18 cellular contexts compared by ENCODE assay signal in genomic region chr3:174276826-174277225, GRCh38.
DNase-seq lines count a peak whose midpoint lies in the region; ATAC-seq and TF ChIP-seq lines count a peak whose summit lies in the region.
"Had no signal": no experiment of that assay in that cellular context is flagged by ENCODE, and none has a peak within 500 bp of the region (broad histone marks: within the 10 kb centered on the region; RNA-seq: fewer than 3 reads in every experiment).

No MANE protein-coding gene starts in this region.

- POLR2A ChIA-PET in Panc1 (lab: Charles Lee), result no interaction called here

- H3K4me3 ChIP-seq in Panc1 (ENCODE audit: low read depth in 2 of 2, low read length in 2 of 2), result no peak overlapping the region
- no peak overlapping the region for H3K4me3 ChIP-seq in tibial nerve
- H3K4me3 ChIP-seq: GM12878, GM23248 had no signal

- in situ Hi-C loops in Panc1 (cut with HindIII; ENCODE audit: low pct_unique_long_range_greater_than_20kb, low sequenced_read_pairs), result no loop called here

- no peak for TF ChIP-seq POLR2A in tibial nerve (IDR thresholded peaks at IDR 0.05)

- intact Hi-C loops in Panc1 (cut with micrococcal nuclease; ENCODE audit: unreplicated experiment), result no loop called here

- CTCF ChIA-PET in Panc1 (lab: Charles Lee), result no interaction called here

- H3K36me3 ChIP-seq in Panc1 (ENCODE audit: control insufficient read depth, insufficient read depth, low read length) (no peaks in the 10 kb centered on the region), tibial nerve (no peaks in the 10 kb centered on the region)

- H3K27ac ChIP-seq in Panc1 (ENCODE audit: low read length) (no peak overlapping the region), tibial nerve (no peak overlapping the region)
- H3K27ac ChIP-seq: GM23248 had no signal

- BruUV-seq in Panc1 (replicated peaks; lab: Mats Ljungman, UMichigan), result no TSS peak

- TF ChIP-seq CTCF in Panc1 (IDR thresholded peaks at IDR 0.05), result no peak
- TF ChIP-seq CTCF in tibial nerve (IDR thresholded peaks at IDR 0.05), result no peak

- peak; percentile 39 for DNase-seq in NCI-H146 (lab: John Stamatoyannopoulos, UW)
- DNase-seq in NCI-H146 treated with DMSO at 0.1 percent for 48 hours (lab: John Stamatoyannopoulos, UW; ENCODE audit: unreplicated experiment), result peak; percentile 42
- peak; percentile 51 for DNase-seq in NCI-H748 (lab: John Stamatoyannopoulos, UW; ENCODE audit: unreplicated experiment)
- DNase-seq in Panc1 (ENCODE audit: low read depth, low spot score), result peak; percentile 1
- no peak for DNase-seq in activated naive CD4-positive, alpha-beta T cell treated with Interleukin-2 at 50 U/mL for 16 hours
- DNase-seq in tibial nerve (ENCODE audit: low spot score in 2 of 2), result no peak
- no peak for DNase-seq in Kasumi-1 (lab: John Stamatoyannopoulos, UW)
- DNase-seq: C1 segment of cervical spinal cord; Calu3; CD4-positive, alpha-beta memory T cell; COR-L47; DMS79; EL; GDM1; GM23248; H7; HCEC 1CT had no signal

- no peaks in the 10 kb centered on the region for H3K27me3 ChIP-seq in Panc1 (ENCODE audit: control insufficient read depth, insufficient read depth, low read length)
- H3K27me3 ChIP-seq in tibial nerve, result no peaks in the 10 kb centered on the region

- H3K9me3 ChIP-seq in Panc1 (ENCODE audit: control insufficient read depth, insufficient read depth, low read depth, low read length) (no peaks in the 10 kb centered on the region), tibial nerve (no peaks in the 10 kb centered on the region)

- WGBS in tibial nerve, 2 donors, result 94% methylated on average over 3 of the region's 3 CpGs

- no peaks in the 10 kb centered on the region for H3K4me1 ChIP-seq in Panc1 (ENCODE audit: control insufficient read depth, insufficient read depth, low read length)
- H3K4me1 ChIP-seq in tibial nerve, result no peaks in the 10 kb centered on the region

- no peak for TF ChIP-seq EP300 in tibial nerve (IDR thresholded peaks at IDR 0.05)

- no peak for ATAC-seq in Panc1
- ATAC-seq: GM12878 had no signal

Comparison
In these comparisons a context has a peak if more than half of its experiments do, and no peak if none do; other contexts are left out.
1. DNase-seq: peak in NCI-H146 (single experiment), NCI-H146 treated with DMSO at 0.1 percent for 48 hours (single experiment), NCI-H748 (single experiment) and Panc1 (single experiment); none in activated naive CD4-positive, alpha-beta T cell treated with Interleukin-2 at 50 U/mL for 16 hours (single experiment), tibial nerve (0 of 2) and Kasumi-1 (0 of 2).